1 cellular context compared by ENCODE assay signal in the genomic region with DNA sequence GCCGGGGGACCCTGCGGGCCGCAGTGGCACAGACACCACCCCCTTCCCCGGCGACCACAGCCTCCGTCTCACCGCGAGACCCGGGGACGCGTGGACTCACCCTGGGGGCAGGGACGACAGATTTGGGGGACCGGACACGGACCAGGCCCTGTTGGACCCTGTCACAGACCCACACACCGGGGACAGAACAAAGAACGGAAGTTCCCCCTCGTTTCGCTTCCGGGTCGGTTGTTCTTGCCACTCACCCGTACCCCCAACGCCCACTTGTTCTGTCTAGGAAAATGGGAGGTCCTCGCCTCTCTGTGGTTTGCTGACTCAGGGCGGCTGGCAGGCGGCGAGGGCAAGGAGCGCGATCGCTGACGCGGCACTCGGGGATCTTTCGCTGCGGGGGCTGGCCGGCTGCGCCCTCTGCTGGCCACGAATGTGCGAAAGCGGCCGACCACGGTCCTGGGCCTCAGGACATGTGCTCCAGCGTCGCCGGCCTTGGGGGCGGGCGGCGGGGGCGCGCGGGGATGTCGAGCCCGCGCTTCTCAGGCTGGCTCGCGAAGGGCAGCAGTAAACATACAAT.
TF ChIP-seq lines count a peak whose summit lies in the region.

A gene (minus strand): TSS at position 189 of the 568 bp plus-strand sequence. CDS start 4,366 bp downstream, outside the sequence.

TF ChIP-seq in HepG2, 621 proteins besides CTCF, POLR2A, EP300 and RAD21 (continued from another document and continues in another):
- TF ChIP-seq, protein P1, sequence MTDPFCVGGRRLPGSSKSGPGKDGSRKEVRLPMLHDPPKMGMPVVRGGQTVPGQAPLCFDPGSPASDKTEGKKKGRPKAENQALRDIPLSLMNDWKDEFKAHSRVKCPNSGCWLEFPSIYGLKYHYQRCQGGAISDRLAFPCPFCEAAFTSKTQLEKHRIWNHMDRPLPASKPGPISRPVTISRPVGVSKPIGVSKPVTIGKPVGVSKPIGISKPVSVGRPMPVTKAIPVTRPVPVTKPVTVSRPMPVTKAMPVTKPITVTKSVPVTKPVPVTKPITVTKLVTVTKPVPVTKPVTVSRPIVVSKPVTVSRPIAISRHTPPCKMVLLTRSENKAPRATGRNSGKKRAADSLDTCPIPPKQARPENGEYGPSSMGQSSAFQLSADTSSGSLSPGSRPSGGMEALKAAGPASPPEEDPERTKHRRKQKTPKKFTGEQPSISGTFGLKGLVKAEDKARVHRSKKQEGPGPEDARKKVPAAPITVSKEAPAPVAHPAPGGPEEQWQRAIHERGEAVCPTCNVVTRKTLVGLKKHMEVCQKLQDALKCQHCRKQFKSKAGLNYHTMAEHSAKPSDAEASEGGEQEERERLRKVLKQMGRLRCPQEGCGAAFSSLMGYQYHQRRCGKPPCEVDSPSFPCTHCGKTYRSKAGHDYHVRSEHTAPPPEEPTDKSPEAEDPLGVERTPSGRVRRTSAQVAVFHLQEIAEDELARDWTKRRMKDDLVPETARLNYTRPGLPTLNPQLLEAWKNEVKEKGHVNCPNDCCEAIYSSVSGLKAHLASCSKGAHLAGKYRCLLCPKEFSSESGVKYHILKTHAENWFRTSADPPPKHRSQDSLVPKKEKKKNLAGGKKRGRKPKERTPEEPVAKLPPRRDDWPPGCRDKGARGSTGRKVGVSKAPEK (CRISPR knock-in tag; IDR thresholded peaks at IDR 0.05; ENCODE audit: borderline replicate concordance), result no peak
- peak; percentile 84 for TF ChIP-seq RXRA (CRISPR knock-in tag; IDR thresholded peaks at IDR 0.05)
- no peak for TF ChIP-seq MBNL3 (CRISPR knock-in tag; conservative IDR thresholded peaks at IDR 0.05)
- TF ChIP-seq MAFG (CRISPR knock-in tag; IDR thresholded peaks at IDR 0.05), result peak; percentile 100
- TF ChIP-seq, protein P2, sequence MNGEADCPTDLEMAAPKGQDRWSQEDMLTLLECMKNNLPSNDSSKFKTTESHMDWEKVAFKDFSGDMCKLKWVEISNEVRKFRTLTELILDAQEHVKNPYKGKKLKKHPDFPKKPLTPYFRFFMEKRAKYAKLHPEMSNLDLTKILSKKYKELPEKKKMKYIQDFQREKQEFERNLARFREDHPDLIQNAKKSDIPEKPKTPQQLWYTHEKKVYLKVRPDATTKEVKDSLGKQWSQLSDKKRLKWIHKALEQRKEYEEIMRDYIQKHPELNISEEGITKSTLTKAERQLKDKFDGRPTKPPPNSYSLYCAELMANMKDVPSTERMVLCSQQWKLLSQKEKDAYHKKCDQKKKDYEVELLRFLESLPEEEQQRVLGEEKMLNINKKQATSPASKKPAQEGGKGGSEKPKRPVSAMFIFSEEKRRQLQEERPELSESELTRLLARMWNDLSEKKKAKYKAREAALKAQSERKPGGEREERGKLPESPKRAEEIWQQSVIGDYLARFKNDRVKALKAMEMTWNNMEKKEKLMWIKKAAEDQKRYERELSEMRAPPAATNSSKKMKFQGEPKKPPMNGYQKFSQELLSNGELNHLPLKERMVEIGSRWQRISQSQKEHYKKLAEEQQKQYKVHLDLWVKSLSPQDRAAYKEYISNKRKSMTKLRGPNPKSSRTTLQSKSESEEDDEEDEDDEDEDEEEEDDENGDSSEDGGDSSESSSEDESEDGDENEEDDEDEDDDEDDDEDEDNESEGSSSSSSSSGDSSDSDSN (CRISPR knock-in tag; IDR thresholded peaks at IDR 0.05), result peak; percentile 78
- no peak; the same call in 1 of the 2 replicates for TF ChIP-seq ZNF383 (CRISPR knock-in tag; IDR thresholded peaks at IDR 0.05; ENCODE audit: borderline replicate concordance)
- TF ChIP-seq, protein P3, sequence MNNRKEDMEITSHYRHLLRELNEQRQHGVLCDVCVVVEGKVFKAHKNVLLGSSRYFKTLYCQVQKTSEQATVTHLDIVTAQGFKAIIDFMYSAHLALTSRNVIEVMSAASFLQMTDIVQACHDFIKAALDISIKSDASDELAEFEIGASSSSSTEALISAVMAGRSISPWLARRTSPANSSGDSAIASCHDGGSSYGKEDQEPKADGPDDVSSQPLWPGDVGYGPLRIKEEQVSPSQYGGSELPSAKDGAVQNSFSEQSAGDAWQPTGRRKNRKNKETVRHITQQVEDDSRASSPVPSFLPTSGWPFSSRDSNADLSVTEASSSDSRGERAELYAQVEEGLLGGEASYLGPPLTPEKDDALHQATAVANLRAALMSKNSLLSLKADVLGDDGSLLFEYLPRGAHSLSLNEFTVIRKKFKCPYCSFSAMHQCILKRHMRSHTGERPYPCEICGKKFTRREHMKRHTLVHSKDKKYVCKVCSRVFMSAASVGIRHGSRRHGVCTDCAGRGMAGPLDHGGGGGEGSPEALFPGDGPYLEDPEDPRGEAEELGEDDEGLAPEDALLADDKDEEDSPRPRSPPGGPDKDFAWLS (CRISPR knock-in tag; IDR thresholded peaks at IDR 0.05; ENCODE audit: borderline replicate concordance), result no peak
- peak; percentile 96 for TF ChIP-seq TAF15 (IDR thresholded peaks at IDR 0.05; ENCODE audit: low read depth, low read length, poor library complexity, severe bottlenecking)
- TF ChIP-seq BRCA1 (CRISPR knock-in tag; IDR thresholded peaks at IDR 0.05), result no peak; the same call in 1 of the 2 replicates
- TF ChIP-seq, protein P4, sequence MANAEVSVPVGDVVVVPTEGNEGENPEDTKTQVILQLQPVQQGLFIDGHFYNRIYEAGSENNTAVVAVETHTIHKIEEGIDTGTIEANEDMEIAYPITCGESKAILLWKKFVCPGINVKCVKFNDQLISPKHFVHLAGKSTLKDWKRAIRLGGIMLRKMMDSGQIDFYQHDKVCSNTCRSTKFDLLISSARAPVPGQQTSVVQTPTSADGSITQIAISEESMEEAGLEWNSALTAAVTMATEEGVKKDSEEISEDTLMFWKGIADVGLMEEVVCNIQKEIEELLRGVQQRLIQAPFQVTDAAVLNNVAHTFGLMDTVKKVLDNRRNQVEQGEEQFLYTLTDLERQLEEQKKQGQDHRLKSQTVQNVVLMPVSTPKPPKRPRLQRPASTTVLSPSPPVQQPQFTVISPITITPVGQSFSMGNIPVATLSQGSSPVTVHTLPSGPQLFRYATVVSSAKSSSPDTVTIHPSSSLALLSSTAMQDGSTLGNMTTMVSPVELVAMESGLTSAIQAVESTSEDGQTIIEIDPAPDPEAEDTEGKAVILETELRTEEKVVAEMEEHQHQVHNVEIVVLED (CRISPR knock-in tag; IDR thresholded peaks at IDR 0.05; ENCODE audit: borderline replicate concordance), result peak; percentile 83
- TF ChIP-seq, protein P5, sequence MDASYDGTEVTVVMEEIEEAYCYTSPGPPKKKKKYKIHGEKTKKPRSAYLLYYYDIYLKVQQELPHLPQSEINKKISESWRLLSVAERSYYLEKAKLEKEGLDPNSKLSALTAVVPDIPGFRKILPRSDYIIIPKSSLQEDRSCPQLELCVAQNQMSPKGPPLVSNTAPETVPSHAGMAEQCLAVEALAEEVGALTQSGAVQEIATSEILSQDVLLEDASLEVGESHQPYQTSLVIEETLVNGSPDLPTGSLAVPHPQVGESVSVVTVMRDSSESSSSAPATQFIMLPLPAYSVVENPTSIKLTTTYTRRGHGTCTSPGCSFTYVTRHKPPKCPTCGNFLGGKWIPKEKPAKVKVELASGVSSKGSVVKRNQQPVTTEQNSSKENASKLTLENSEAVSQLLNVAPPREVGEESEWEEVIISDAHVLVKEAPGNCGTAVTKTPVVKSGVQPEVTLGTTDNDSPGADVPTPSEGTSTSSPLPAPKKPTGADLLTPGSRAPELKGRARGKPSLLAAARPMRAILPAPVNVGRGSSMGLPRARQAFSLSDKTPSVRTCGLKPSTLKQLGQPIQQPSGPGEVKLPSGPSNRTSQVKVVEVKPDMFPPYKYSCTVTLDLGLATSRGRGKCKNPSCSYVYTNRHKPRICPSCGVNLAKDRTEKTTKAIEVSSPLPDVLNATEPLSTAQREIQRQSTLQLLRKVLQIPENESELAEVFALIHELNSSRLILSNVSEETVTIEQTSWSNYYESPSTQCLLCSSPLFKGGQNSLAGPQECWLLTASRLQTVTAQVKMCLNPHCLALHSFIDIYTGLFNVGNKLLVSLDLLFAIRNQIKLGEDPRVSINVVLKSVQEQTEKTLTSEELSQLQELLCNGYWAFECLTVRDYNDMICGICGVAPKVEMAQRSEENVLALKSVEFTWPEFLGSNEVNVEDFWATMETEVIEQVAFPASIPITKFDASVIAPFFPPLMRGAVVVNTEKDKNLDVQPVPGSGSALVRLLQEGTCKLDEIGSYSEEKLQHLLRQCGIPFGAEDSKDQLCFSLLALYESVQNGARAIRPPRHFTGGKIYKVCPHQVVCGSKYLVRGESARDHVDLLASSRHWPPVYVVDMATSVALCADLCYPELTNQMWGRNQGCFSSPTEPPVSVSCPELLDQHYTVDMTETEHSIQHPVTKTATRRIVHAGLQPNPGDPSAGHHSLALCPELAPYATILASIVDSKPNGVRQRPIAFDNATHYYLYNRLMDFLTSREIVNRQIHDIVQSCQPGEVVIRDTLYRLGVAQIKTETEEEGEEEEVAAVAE (CRISPR knock-in tag; IDR thresholded peaks at IDR 0.05; ENCODE audit: borderline replicate concordance), result peak; percentile 66
- peak; percentile 92; the same call in 1 of the 2 replicates for TF ChIP-seq ZNF20 (CRISPR knock-in tag; IDR thresholded peaks at IDR 0.05)
- peak; percentile 75; the same call in 1 of the 2 replicates for TF ChIP-seq FLYWCH1 (CRISPR knock-in tag; IDR thresholded peaks at IDR 0.05)
- peak; percentile 89 for TF ChIP-seq ZNF138 (CRISPR knock-in tag; IDR thresholded peaks at IDR 0.05; ENCODE audit: low read depth)
- no peak for TF ChIP-seq ZNF260 (CRISPR knock-in tag; IDR thresholded peaks at IDR 0.05; ENCODE audit: borderline replicate concordance, low read depth)
- peak; percentile 81 for TF ChIP-seq MAF1 (CRISPR knock-in tag; IDR thresholded peaks at IDR 0.05; ENCODE audit: borderline replicate concordance)
- TF ChIP-seq, protein P6, sequence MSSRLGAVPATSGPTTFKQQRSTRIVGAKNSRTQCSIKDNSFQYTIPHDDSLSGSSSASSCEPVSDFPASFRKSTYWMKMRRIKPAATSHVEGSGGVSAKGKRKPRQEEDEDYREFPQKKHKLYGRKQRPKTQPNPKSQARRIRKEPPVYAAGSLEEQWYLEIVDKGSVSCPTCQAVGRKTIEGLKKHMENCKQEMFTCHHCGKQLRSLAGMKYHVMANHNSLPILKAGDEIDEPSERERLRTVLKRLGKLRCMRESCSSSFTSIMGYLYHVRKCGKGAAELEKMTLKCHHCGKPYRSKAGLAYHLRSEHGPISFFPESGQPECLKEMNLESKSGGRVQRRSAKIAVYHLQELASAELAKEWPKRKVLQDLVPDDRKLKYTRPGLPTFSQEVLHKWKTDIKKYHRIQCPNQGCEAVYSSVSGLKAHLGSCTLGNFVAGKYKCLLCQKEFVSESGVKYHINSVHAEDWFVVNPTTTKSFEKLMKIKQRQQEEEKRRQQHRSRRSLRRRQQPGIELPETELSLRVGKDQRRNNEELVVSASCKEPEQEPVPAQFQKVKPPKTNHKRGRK (CRISPR knock-in tag; IDR thresholded peaks at IDR 0.05), result no peak
- peak; percentile 93; the same call in 1 of the 2 replicates for TF ChIP-seq FOXK1 (CRISPR knock-in tag; IDR thresholded peaks at IDR 0.05; ENCODE audit: borderline replicate concordance, low read depth)
- TF ChIP-seq FIP1L1 (IDR thresholded peaks at IDR 0.05; ENCODE audit: borderline replicate concordance, insufficient read depth, low read depth, low read length), result peak; percentile 61; the same call in 1 of the 2 replicates
- TF ChIP-seq ZSCAN29 (CRISPR knock-in tag; conservative IDR thresholded peaks at IDR 0.05), result peak; percentile 73; the same call in 1 of the 2 replicates
- peak; percentile 84 for TF ChIP-seq RXRB (CRISPR knock-in tag; IDR thresholded peaks at IDR 0.05; ENCODE audit: borderline replicate concordance)
- TF ChIP-seq CREB1 (IDR thresholded peaks at IDR 0.05), result peak; percentile 85
- TF ChIP-seq CREB1 (CRISPR knock-in tag; IDR thresholded peaks at IDR 0.05), result peak; percentile 78
- TF ChIP-seq ELF4 (CRISPR knock-in tag; IDR thresholded peaks at IDR 0.05; ENCODE audit: borderline replicate concordance), result 0 out of 2 replicates have a peak, but pooled peaks have one; percentile 29
- TF ChIP-seq CENPX (CRISPR knock-in tag; IDR thresholded peaks at IDR 0.05), result no peak
- peak; percentile 63; the same call in 1 of the 2 replicates for TF ChIP-seq HMG20B (CRISPR knock-in tag; conservative IDR thresholded peaks at IDR 0.05)
- peak; percentile 36 for TF ChIP-seq MED13 (CRISPR knock-in tag; IDR thresholded peaks at IDR 0.05)
- TF ChIP-seq ISL2 (CRISPR knock-in tag; IDR thresholded peaks at IDR 0.05), result peak; percentile 74; the same call in 1 of the 2 replicates
- no peak for TF ChIP-seq TCF7 (IDR thresholded peaks at IDR 0.05; ENCODE audit: low read depth)
- TF ChIP-seq FOXP1 (IDR thresholded peaks at IDR 0.05), result no peak
- TF ChIP-seq FOXP1 (CRISPR knock-in tag; IDR thresholded peaks at IDR 0.05), result 0 out of 2 replicates have a peak, but pooled peaks have one; percentile 7
- TF ChIP-seq ZIK1 (CRISPR knock-in tag; IDR thresholded peaks at IDR 0.05; ENCODE audit: borderline replicate concordance, low read depth), result peak; percentile 91
- TF ChIP-seq HOXA7 (CRISPR knock-in tag; IDR thresholded peaks at IDR 0.05), result no peak
- TF ChIP-seq, protein P7, sequence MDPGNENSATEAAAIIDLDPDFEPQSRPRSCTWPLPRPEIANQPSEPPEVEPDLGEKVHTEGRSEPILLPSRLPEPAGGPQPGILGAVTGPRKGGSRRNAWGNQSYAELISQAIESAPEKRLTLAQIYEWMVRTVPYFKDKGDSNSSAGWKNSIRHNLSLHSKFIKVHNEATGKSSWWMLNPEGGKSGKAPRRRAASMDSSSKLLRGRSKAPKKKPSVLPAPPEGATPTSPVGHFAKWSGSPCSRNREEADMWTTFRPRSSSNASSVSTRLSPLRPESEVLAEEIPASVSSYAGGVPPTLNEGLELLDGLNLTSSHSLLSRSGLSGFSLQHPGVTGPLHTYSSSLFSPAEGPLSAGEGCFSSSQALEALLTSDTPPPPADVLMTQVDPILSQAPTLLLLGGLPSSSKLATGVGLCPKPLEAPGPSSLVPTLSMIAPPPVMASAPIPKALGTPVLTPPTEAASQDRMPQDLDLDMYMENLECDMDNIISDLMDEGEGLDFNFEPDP (CRISPR knock-in tag; conservative IDR thresholded peaks at IDR 0.05), result 0 out of 2 replicates have a peak, but pooled peaks have one; percentile 30
- no peak for TF ChIP-seq PTBP1 (IDR thresholded peaks at IDR 0.05; ENCODE audit: low read depth, low read length, poor library complexity, severe bottlenecking)
- TF ChIP-seq, protein P8, sequence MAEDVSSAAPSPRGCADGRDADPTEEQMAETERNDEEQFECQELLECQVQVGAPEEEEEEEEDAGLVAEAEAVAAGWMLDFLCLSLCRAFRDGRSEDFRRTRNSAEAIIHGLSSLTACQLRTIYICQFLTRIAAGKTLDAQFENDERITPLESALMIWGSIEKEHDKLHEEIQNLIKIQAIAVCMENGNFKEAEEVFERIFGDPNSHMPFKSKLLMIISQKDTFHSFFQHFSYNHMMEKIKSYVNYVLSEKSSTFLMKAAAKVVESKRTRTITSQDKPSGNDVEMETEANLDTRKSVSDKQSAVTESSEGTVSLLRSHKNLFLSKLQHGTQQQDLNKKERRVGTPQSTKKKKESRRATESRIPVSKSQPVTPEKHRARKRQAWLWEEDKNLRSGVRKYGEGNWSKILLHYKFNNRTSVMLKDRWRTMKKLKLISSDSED (CRISPR knock-in tag; IDR thresholded peaks at IDR 0.05), result no peak
- TF ChIP-seq RORA (CRISPR knock-in tag; IDR thresholded peaks at IDR 0.05), result no peak
- no peak; the same call in 1 of the 2 replicates for TF ChIP-seq AKAP8 (CRISPR knock-in tag; IDR thresholded peaks at IDR 0.05)
- TF ChIP-seq ZSCAN22 (CRISPR knock-in tag; IDR thresholded peaks at IDR 0.05), result no peak; the same call in 1 of the 2 replicates
- peak; percentile 90 for TF ChIP-seq ELF1 (CRISPR knock-in tag; IDR thresholded peaks at IDR 0.05)
- TF ChIP-seq SMAD3 (CRISPR knock-in tag; IDR thresholded peaks at IDR 0.05), result peak; percentile 87
- TF ChIP-seq ETV5 (CRISPR knock-in tag; IDR thresholded peaks at IDR 0.05; ENCODE audit: borderline replicate concordance), result peak; percentile 57
- TF ChIP-seq IRF2 (CRISPR knock-in tag; IDR thresholded peaks at IDR 0.05), result peak; percentile 98
- TF ChIP-seq ZNF225 (CRISPR knock-in tag; IDR thresholded peaks at IDR 0.05), result peak; percentile 75; the same call in 1 of the 2 replicates
